Comparison of ENCODE assay signal across 15 cellular contexts in genomic region chr14:23358042-23358441, GRCh38. TPM values are rescaled to one million over a fixed set of nuclear protein-coding genes. Genes with fewer than 3 reads are reported as not detected.
DNase-seq lines count a peak whose midpoint lies in the region; ATAC-seq, FAIRE-seq and TF ChIP-seq lines count a peak whose summit lies in the region.
"Had no signal": no experiment of that assay in that cellular context is flagged by ENCODE, and none has a peak within 500 bp of the region (broad histone marks: within the 10 kb centered on the region; RNA-seq: fewer than 3 reads in every experiment).

No MANE protein-coding gene starts in this region.

- H3K27me3 Mint-ChIP-seq in T-helper 17 cell: peaks cover 58% of the 10 kb centered on the region
- no peaks in the 10 kb centered on the region for H3K27me3 Mint-ChIP-seq in mesothelial cell of epicardium (ENCODE audit: low read depth)
- H3K27me3 Mint-ChIP-seq in Caco-2 (ENCODE audit: insufficient read depth, unreplicated experiment): peaks cover 14% of the 10 kb centered on the region

- no peaks in the 10 kb centered on the region for H3K27me3 ChIP-seq in Caco-2 (replicated peaks; ENCODE audit: control insufficient read depth, insufficient read depth, low read length)
- H3K27me3 ChIP-seq: BLaER1 treated with 17β-estradiol and CSF1 and Interleukin-3, amounts not matched to agents 10 nM and 100 nM; Peyer's patch had no signal

- H3K9me3 Mint-ChIP-seq in mesothelial cell of epicardium: no peaks in the 10 kb centered on the region
- H3K9me3 Mint-ChIP-seq in Caco-2 (ENCODE audit: unreplicated experiment): no peaks in the 10 kb centered on the region

- H3K36me3 ChIP-seq in Caco-2 (ENCODE audit: control insufficient read depth, insufficient read depth, low read length): no peaks in the 10 kb centered on the region
- H3K36me3 ChIP-seq: BLaER1 treated with 17β-estradiol and CSF1 and Interleukin-3, amounts not matched to agents 10 nM and 100 nM; Peyer's patch had no signal

- intact Hi-C loops in Caco-2 (cut with micrococcal nuclease; ENCODE audit: unreplicated experiment): no loop called here

- FAIRE-seq in G401.6 (lab: Jason Lieb, UNC) (peak; percentile 6), GM19239 (lab: Jason Lieb, UNC) (no peak)
- FAIRE-seq: GM18507 had no signal

- DNase-seq in DMS53 (lab: John Stamatoyannopoulos, UW) (peak; percentile 5), DMS53 treated with DMSO at 0.1 percent for 48 hours (lab: John Stamatoyannopoulos, UW; ENCODE audit: unreplicated experiment) (no peak), T-helper 17 cell (no peak), mesothelial cell of epicardium (ENCODE audit: low spot score in 2 of 2, unreplicated experiment in 2 of 2) (no peak), epidermal melanocyte (ENCODE audit: insufficient read length, low spot score) (no peak), Caco-2 (no peak), GM19239 (ENCODE audit: insufficient read length, low spot score) (no peak)
- DNase-seq: NCI-H146, NCI-H2081 treated with DMSO at 0.1 percent for 48 hours, NCI-H345 had no signal

- ATAC-seq in T-helper 17 cell: no peak

- H3K4me1 Mint-ChIP-seq in T-helper 17 cell (peaks cover 18% of the 10 kb centered on the region), mesothelial cell of epicardium (peaks cover 15% of the 10 kb centered on the region), Caco-2 (ENCODE audit: low read depth, unreplicated experiment) (peaks cover 5% of the 10 kb centered on the region)

- no peak overlapping the region for H3K4me3 Mint-ChIP-seq in T-helper 17 cell
- H3K4me3 Mint-ChIP-seq in mesothelial cell of epicardium: no peak overlapping the region
- H3K4me3 Mint-ChIP-seq in Caco-2 (ENCODE audit: unreplicated experiment): no peak overlapping the region

- H3K27ac Mint-ChIP-seq in T-helper 17 cell (peak overlapping the region; percentile 54), mesothelial cell of epicardium (peak overlapping the region; percentile 74), Caco-2 (ENCODE audit: unreplicated experiment) (no peak overlapping the region)

- POLR2A ChIA-PET in Caco-2 (lab: Charles Lee): no interaction called here

- CTCF ChIA-PET in Caco-2 (lab: Charles Lee): interaction anchor here (1.2 kb wide), 1 partner anchor 13 kb away, joined by 3 read pairs; no protein-coding TSS in a partner anchor

- no TSS peak for BruUV-seq in Caco-2 (replicated peaks; lab: Mats Ljungman, UMichigan)

- TF ChIP-seq CTCF in mesothelial cell of epicardium (IDR thresholded peaks at IDR 0.05; ENCODE audit: unreplicated experiment): no peak
- no peak for TF ChIP-seq CTCF in Caco-2 (IDR thresholded peaks at IDR 0.05; ENCODE audit: insufficient read depth in 1 of 2, low read depth in 1 of 2, low read length in 1 of 2, severe bottlenecking in 1 of 2, unreplicated experiment in 1 of 2)

- H3K36me3 Mint-ChIP-seq in T-helper 17 cell (ENCODE audit: low read depth) (peaks cover 11% of the 10 kb centered on the region), mesothelial cell of epicardium (peaks cover 8% of the 10 kb centered on the region), Caco-2 (ENCODE audit: insufficient read depth, unreplicated experiment) (no peaks in the 10 kb centered on the region)

- H3K9me3 ChIP-seq in T-helper 17 cell (ENCODE audit: control insufficient read depth, low read length, poor library complexity, severe bottlenecking) (no peaks in the 10 kb centered on the region), Caco-2 (no peaks in the 10 kb centered on the region)
- H3K9me3 ChIP-seq: BLaER1 treated with 17β-estradiol and CSF1 and Interleukin-3, amounts not matched to agents 10 nM and 100 nM; Peyer's patch had no signal

- no peaks in the 10 kb centered on the region for H3K4me1 ChIP-seq in Caco-2

- H3K4me3 ChIP-seq in Caco-2 (ENCODE audit: low read depth, low read length): no peak overlapping the region
- H3K4me3 ChIP-seq: BLaER1 treated with 17β-estradiol and CSF1 and Interleukin-3, amounts not matched to agents 10 nM and 100 nM; Peyer's patch had no signal

RNA-seq across cellular contexts. Expression of gene SLC22A17, which starts 5.4 kb away (rescaled TPM):
- 10 to 100 TPM in 1 of 2 donors, 1 to 10 TPM in 1; 3.7 to 10.5 TPM for total RNA-seq in T-helper 17 cell
- total RNA-seq in mesothelial cell of epicardium: 47.7 to 50.5 TPM (median 49.0 TPM) in 3 replicates
- total RNA-seq in Caco-2 (2022): 3.1 and 3.7 TPM in 2 replicates

RNA-seq across cellular contexts. Expression of gene EFS, which starts 6.9 kb away (rescaled TPM):
- not detected for total RNA-seq in T-helper 17 cell
- total RNA-seq in mesothelial cell of epicardium: 76.8 to 82.1 TPM (median 81.2 TPM) in 3 replicates
- total RNA-seq in Caco-2 (2022): 0.14 and 0.16 TPM in 2 replicates
- total RNA-seq: HT1080 had no signal

RNA-seq across cellular contexts. Expression of gene IL25, which starts 14.6 kb away (rescaled TPM):
- total RNA-seq in T-helper 17 cell (not detected), mesothelial cell of epicardium (not detected in 3 replicates), Caco-2 (2022) (not detected in 2 replicates)
- total RNA-seq: HT1080, Peyer's patch had no signal

RNA-seq across cellular contexts. Expression of gene CMTM5, which starts 18.8 kb away (rescaled TPM):
- 10 to 100 TPM in 1 of 2 donors, 1 to 10 TPM in 1; 2.5 to 29.1 TPM for total RNA-seq in T-helper 17 cell
- 0.29 TPM in 1 of 3 replicates, not detected in the others for total RNA-seq in mesothelial cell of epicardium
- not detected in 2 replicates for total RNA-seq in Caco-2 (2022)
- total RNA-seq: Peyer's patch had no signal

RNA-seq across cellular contexts. Expression of gene PABPN1, which starts 36.8 kb away (rescaled TPM):
- total RNA-seq in T-helper 17 cell (100 to 1,000 TPM; 168 to 182 TPM), mesothelial cell of epicardium (354 to 362 TPM (median 361 TPM) in 3 replicates), Caco-2 (2022) (196 and 202 TPM in 2 replicates)

Comparison
In these comparisons a context has a peak if more than half of its experiments do, and no peak if none do; other contexts are left out.
1. RNA of gene EFS, which starts 6.9 kb away (total RNA-seq): 76.8 to 82.1 TPM in mesothelial cell of epicardium; 0.14 to 0.16 TPM in Caco-2 and not detected in T-helper 17 cell; every median in the first group is over 10 times any median in the second.